In genomic region chr1:116806671-116807070, GRCh38 we compare ENCODE assay signal across 21 cellular contexts. TPM values are rescaled to one million over a fixed set of nuclear protein-coding genes. Genes with fewer than 3 reads are reported as not detected.
A peak's percentile ranks its signal among the peaks of the same experiment; 100 is the strongest.
DNase-seq lines count a peak whose midpoint lies in the region; ATAC-seq and TF ChIP-seq lines count a peak whose summit lies in the region.
"Had no signal": no experiment of that assay in that cellular context is flagged by ENCODE, and none has a peak within 500 bp of the region (broad histone marks: within the 10 kb centered on the region; RNA-seq: fewer than 3 reads in every experiment).

No MANE protein-coding gene starts in this region.

- no peaks in the 10 kb centered on the region for H3K27me3 Mint-ChIP-seq in activated T-cell treated with anti-CD3 and anti-CD28 coated beads, Interleukin-2, amount 50 U/mL, for 24 hours
- H3K27me3 Mint-ChIP-seq in activated CD8-positive, alpha-beta T cell treated with anti-CD3 and anti-CD28 coated beads, Interleukin-2, amount 10 ng/mL, durations not matched to agents 7 days and 5 days (ENCODE audit: low read depth) = no peaks in the 10 kb centered on the region

- POLR2A ChIA-PET in activated CD8-positive, alpha-beta T cell treated with anti-CD3 and anti-CD28 coated beads, Interleukin-2, amount 10 ng/mL, durations not matched to agents 7 days and 5 days (lab: Charles Lee) = interaction anchor here (0.8 to 11.9 kb wide), 12 partner anchors 8 to 253 kb away, joined by 3 to 377 read pairs (median 4); partner anchors contain the start of genes CD2 and TTF2

- no peaks in the 10 kb centered on the region for H3K36me3 ChIP-seq in esophagus squamous epithelium
- no peaks in the 10 kb centered on the region for H3K36me3 ChIP-seq in stomach
- H3K36me3 ChIP-seq: upper lobe of left lung had no signal

- no peak for TF ChIP-seq EP300 in stomach (IDR thresholded peaks at IDR 0.05)

- TF ChIP-seq CTCF in esophagus squamous epithelium (IDR thresholded peaks at IDR 0.05) = no peak
- no peak for TF ChIP-seq CTCF in stomach (IDR thresholded peaks at IDR 0.05)

- CTCF ChIA-PET in activated CD8-positive, alpha-beta T cell treated with anti-CD3 and anti-CD28 coated beads, Interleukin-2, amount 10 ng/mL, durations not matched to agents 7 days and 5 days (lab: Charles Lee) = interaction anchor here (0.8 to 11.8 kb wide), 10 partner anchors 9 to 75 kb away, joined by 3 to 202 read pairs (median 5); partner anchors contain the start of gene CD2

- peak; percentile 4 for ATAC-seq in activated CD8-positive, alpha-beta T cell treated with anti-CD3 and anti-CD28 coated beads, Interleukin-2, amount 10 ng/mL, durations not matched to agents 7 days and 5 days
- no peak for ATAC-seq in SK-N-SH treated with all-trans-retinoic acid at 6 μM for 48 hours
- no peak for ATAC-seq in esophagus mucosa
- ATAC-seq: left cardiac atrium had no signal

- no peak for TF ChIP-seq POLR2A in esophagus squamous epithelium (IDR thresholded peaks at IDR 0.05)
- no peak for TF ChIP-seq POLR2A in stomach (IDR thresholded peaks at IDR 0.05)

- no peak for DNase-seq in activated T-cell treated with anti-CD3 and anti-CD28 coated beads, Interleukin-2, amount 50 U/mL, for 24 hours
- no peak for DNase-seq in activated T-cell treated with anti-CD3 and anti-CD28 coated beads, Interleukin-2, amount 50 U/mL, for 1 hour
- DNase-seq in activated CD8-positive, alpha-beta T cell treated with anti-CD3 and anti-CD28 coated beads, Interleukin-2, amount 10 ng/mL, durations not matched to agents 7 days and 5 days = peak; percentile 40
- no peak for DNase-seq in esophagus squamous epithelium (lab: John Stamatoyannopoulos, UW)
- DNase-seq in stomach = no peak
- no peak for DNase-seq in COR-L47 (lab: John Stamatoyannopoulos, UW)
- DNase-seq: amygdala, cerebellar nuclear complex, EL, foreskin melanocyte, KG1, left cardiac atrium, mucosa of descending colon, NCI-H1105, NCI-H2171, SK-N-SH, upper lobe of left lung had no signal

- H3K4me3 ChIP-seq in esophagus squamous epithelium = no peak overlapping the region
- H3K4me3 ChIP-seq in stomach = no peak overlapping the region
- H3K4me3 ChIP-seq: mucosa of descending colon, upper lobe of left lung had no signal

- H3K27ac ChIP-seq in esophagus squamous epithelium = peak overlapping the region; percentile 14 to 84 (median 44)
- peak overlapping the region in 4 of 5 donors; percentile 0 to 45 (median 24) for H3K27ac ChIP-seq in stomach
- H3K27ac ChIP-seq: parathyroid adenoma had no signal

- intact Hi-C loops in esophagus squamous epithelium (cut with DNase I) (no loop called here), stomach (cut with DNase I; ENCODE audit: low total_unique reads) (no loop called here)

- peak overlapping the region; percentile 93 for H3K27ac Mint-ChIP-seq in activated T-cell treated with anti-CD3 and anti-CD28 coated beads, Interleukin-2, amount 50 U/mL, for 24 hours
- H3K27ac Mint-ChIP-seq in activated CD8-positive, alpha-beta T cell treated with anti-CD3 and anti-CD28 coated beads, Interleukin-2, amount 10 ng/mL, durations not matched to agents 7 days and 5 days = peak overlapping the region; percentile 92

- WGBS in esophagus squamous epithelium, 2 donors = 86 to 93% methylated on average over 4 of the region's 4 CpGs
- 72 to 89% (median 84%) methylated on average over 4 of the region's 4 CpGs for WGBS in stomach, 5 donors

- peaks cover 50% of the 10 kb centered on the region for H3K36me3 Mint-ChIP-seq in activated T-cell treated with anti-CD3 and anti-CD28 coated beads, Interleukin-2, amount 50 U/mL, for 24 hours (ENCODE audit: low read depth)
- H3K36me3 Mint-ChIP-seq in activated CD8-positive, alpha-beta T cell treated with anti-CD3 and anti-CD28 coated beads, Interleukin-2, amount 10 ng/mL, durations not matched to agents 7 days and 5 days (ENCODE audit: low read depth) = peaks cover 18% of the 10 kb centered on the region
- H3K36me3 Mint-ChIP-seq: CD14-positive monocyte had no signal

- H3K4me1 ChIP-seq in esophagus squamous epithelium (peaks cover 0 to 33% (median 11%) of the 10 kb centered on the region in 3 donors), stomach (no peaks in the 10 kb centered on the region)
- H3K4me1 ChIP-seq: parathyroid adenoma, upper lobe of left lung had no signal

- H3K9me3 Mint-ChIP-seq in activated T-cell treated with anti-CD3 and anti-CD28 coated beads, Interleukin-2, amount 50 U/mL, for 24 hours = peaks cover under 1% of the 10 kb centered on the region
- peaks cover 2% of the 10 kb centered on the region for H3K9me3 Mint-ChIP-seq in activated CD8-positive, alpha-beta T cell treated with anti-CD3 and anti-CD28 coated beads, Interleukin-2, amount 10 ng/mL, durations not matched to agents 7 days and 5 days (ENCODE audit: insufficient read depth)

- peak overlapping the region; percentile 86 for H3K4me3 Mint-ChIP-seq in activated T-cell treated with anti-CD3 and anti-CD28 coated beads, Interleukin-2, amount 50 U/mL, for 24 hours
- peak overlapping the region; percentile 58 for H3K4me3 Mint-ChIP-seq in activated CD8-positive, alpha-beta T cell treated with anti-CD3 and anti-CD28 coated beads, Interleukin-2, amount 10 ng/mL, durations not matched to agents 7 days and 5 days
- H3K4me3 Mint-ChIP-seq: CD14-positive monocyte had no signal

- H3K9me3 ChIP-seq in esophagus squamous epithelium (peaks cover 0 to 3% (median 0%) of the 10 kb centered on the region in 3 donors), stomach (no peaks in the 10 kb centered on the region)
- H3K9me3 ChIP-seq: mucosa of descending colon, SK-N-SH had no signal

- no peaks in the 10 kb centered on the region for H3K27me3 ChIP-seq in esophagus squamous epithelium
- no peaks in the 10 kb centered on the region for H3K27me3 ChIP-seq in stomach
- H3K27me3 ChIP-seq: upper lobe of left lung had no signal

- peaks cover 90% of the 10 kb centered on the region for H3K4me1 Mint-ChIP-seq in activated T-cell treated with anti-CD3 and anti-CD28 coated beads, Interleukin-2, amount 50 U/mL, for 24 hours (ENCODE audit: low read depth)
- H3K4me1 Mint-ChIP-seq in activated CD8-positive, alpha-beta T cell treated with anti-CD3 and anti-CD28 coated beads, Interleukin-2, amount 10 ng/mL, durations not matched to agents 7 days and 5 days (ENCODE audit: low read depth) = peaks cover 91% of the 10 kb centered on the region

TF ChIP-seq in SK-N-SH treated with all-trans-retinoic acid at 6 μM for 48 hours, 23 proteins besides CTCF, POLR2A, EP300 and RAD21 (continues in another document):
- no peak for TF ChIP-seq ARNTL (CRISPR knock-in tag; IDR thresholded peaks at IDR 0.05; ENCODE audit: borderline replicate concordance, low read depth)
- no peak for TF ChIP-seq ZNF565 (CRISPR knock-in tag; conservative IDR thresholded peaks at IDR 0.05; ENCODE audit: low read depth)
- no peak for TF ChIP-seq ZNF8 (CRISPR knock-in tag; IDR thresholded peaks at IDR 0.05)
- TF ChIP-seq CREB5 (CRISPR knock-in tag; IDR thresholded peaks at IDR 0.05; ENCODE audit: low read depth) = no peak
- TF ChIP-seq TSHZ2 (CRISPR knock-in tag; IDR thresholded peaks at IDR 0.05) = no peak

RNA-seq across cellular contexts. Expression of gene CD2, which starts 52.4 kb away (rescaled TPM):
- total RNA-seq in activated CD8-positive, alpha-beta T cell treated with anti-CD3 and anti-CD28 coated beads, Interleukin-2, amount 10 ng/mL, durations not matched to agents 7 days and 5 days = 100 to 1,000 TPM; 186 to 189 TPM
- total RNA-seq in esophagus squamous epithelium (10 to 100 TPM in 1 of 4 donors, 1 to 10 TPM in 3; 2.1 to 14.7 (median 5.1) TPM), stomach (10 to 100 TPM in 1 of 5 donors, 1 to 10 TPM in 3, not detected in 1; 2.9 to 14.3 (median 4.8) TPM), esophagus mucosa (1.3 TPM)
- 1 to 10 TPM; 1.7 to 9.8 (median 3.3) TPM for polyA plus RNA-seq in stomach
- polyA plus RNA-seq: SK-N-SH had no signal

Comparison
In these comparisons a context has a peak if more than half of its experiments do, and no peak if none do; other contexts are left out.
1. RNA of gene CD2, which starts 52.4 kb away (total RNA-seq): 186 to 189 TPM in activated CD8-positive, alpha-beta T cell treated with anti-CD3 and anti-CD28 coated beads, Interleukin-2, amount 10 ng/mL, durations not matched to agents 7 days and 5 days; 2.1 to 14.7 TPM in esophagus squamous epithelium, 2.9 to 14.3 TPM in stomach and 1.3 TPM in esophagus mucosa (single experiment); every median in the first group is over 10 times any median in the second.